In genomic region chr11:114304969-114305368, GRCh38 we compare ENCODE assay signal across 2 cellular contexts.
A peak's percentile ranks its signal among the peaks of the same experiment; 100 is the strongest.
TF ChIP-seq lines count a peak whose summit lies in the region.

No MANE protein-coding gene starts in this region.

TF ChIP-seq in liver, 16 proteins besides CTCF, POLR2A, EP300 and RAD21:
- TF ChIP-seq REST (IDR thresholded peaks at IDR 0.05) (no peak), JUND (IDR thresholded peaks at IDR 0.05) (peak in 1 of 2 donors; percentile 34)

TF ChIP-seq in HepG2, 621 proteins besides CTCF, POLR2A, EP300 and RAD21:
- no peak for TF ChIP-seq HMGXB3 (CRISPR knock-in tag; IDR thresholded peaks at IDR 0.05; ENCODE audit: borderline replicate concordance)
- TF ChIP-seq CBX2 (IDR thresholded peaks at IDR 0.05; ENCODE audit: low read depth, low read length), result no peak
- TF ChIP-seq CBX2 (CRISPR knock-in tag; IDR thresholded peaks at IDR 0.05; ENCODE audit: low read depth), result no peak
- TF ChIP-seq SRSF4 (IDR thresholded peaks at IDR 0.05; ENCODE audit: low read depth, low read length, poor library complexity, severe bottlenecking), result no peak
- TF ChIP-seq HNRNPL (IDR thresholded peaks at IDR 0.05; ENCODE audit: low read depth, low read length), result no peak
- TF ChIP-seq ARID2 (CRISPR knock-in tag; IDR thresholded peaks at IDR 0.05; ENCODE audit: borderline replicate concordance), result no peak
- TF ChIP-seq ZNF326 (CRISPR knock-in tag; IDR thresholded peaks at IDR 0.05; ENCODE audit: borderline replicate concordance), result no peak
- TF ChIP-seq ZC3H13 (CRISPR knock-in tag; IDR thresholded peaks at IDR 0.05), result no peak
- no peak for TF ChIP-seq GABPA (IDR thresholded peaks at IDR 0.05; ENCODE audit: low read depth, low read length)
- no peak for TF ChIP-seq GABPA (CRISPR knock-in tag; IDR thresholded peaks at IDR 0.05; ENCODE audit: low read depth)
- no peak for TF ChIP-seq ZNF460 (CRISPR knock-in tag; IDR thresholded peaks at IDR 0.05; ENCODE audit: borderline replicate concordance)
- TF ChIP-seq ZNF605 (CRISPR knock-in tag; IDR thresholded peaks at IDR 0.05), result no peak
- no peak for TF ChIP-seq GMEB2 (CRISPR knock-in tag; IDR thresholded peaks at IDR 0.05; ENCODE audit: low read depth)
- TF ChIP-seq ZNF354B (CRISPR knock-in tag; IDR thresholded peaks at IDR 0.05), result no peak
- TF ChIP-seq HOMEZ (CRISPR knock-in tag; IDR thresholded peaks at IDR 0.05; ENCODE audit: low read depth), result no peak
- no peak for TF ChIP-seq EHMT2 (IDR thresholded peaks at IDR 0.05; ENCODE audit: borderline replicate concordance, low read depth, low read length)
- no peak for TF ChIP-seq ISL2 (CRISPR knock-in tag; IDR thresholded peaks at IDR 0.05)
- no peak for TF ChIP-seq ZNF737 (CRISPR knock-in tag; IDR thresholded peaks at IDR 0.05; ENCODE audit: borderline replicate concordance)
- TF ChIP-seq ZNF567 (CRISPR knock-in tag; IDR thresholded peaks at IDR 0.05; ENCODE audit: borderline replicate concordance), result no peak
